In genomic region chrX:28756175-28756574, GRCh38 we compare ENCODE assay signal across 4 cellular contexts.
"Had no signal": no experiment of that assay in that cellular context is flagged by ENCODE, and none has a peak within 500 bp of the region (broad histone marks: within the 10 kb centered on the region; RNA-seq: fewer than 3 reads in every experiment).

No MANE protein-coding gene starts in this region.

- H3K27ac ChIP-seq: HL-60 had no signal

- H3K4me3 Mint-ChIP-seq: IgD-negative memory B cell had no signal

- ATAC-seq: HepG2, K562 had no signal

- H3K27me3 Mint-ChIP-seq: IgD-negative memory B cell had no signal

- H3K27ac Mint-ChIP-seq: IgD-negative memory B cell had no signal

- H3K36me3 Mint-ChIP-seq: IgD-negative memory B cell had no signal

- H3K4me3 ChIP-seq: K562 had no signal

- H3K4me1 Mint-ChIP-seq: IgD-negative memory B cell had no signal
